ENCODE assay signal across 8 cellular contexts in genomic region chr20:44886276-44886671, GRCh38. TPM values are rescaled to one million over a fixed set of nuclear protein-coding genes. Genes with fewer than 3 reads are reported as not detected.
DNase-seq lines count a peak whose midpoint lies in the region; ATAC-seq lines count a peak whose summit lies in the region.

No MANE protein-coding gene starts in this region.

- POLR2A ChIA-PET in activated CD4-positive, alpha-beta memory T cell treated with anti-CD3 and anti-CD28 coated beads, Interleukin-2, amount 10 ng/mL, durations not matched to agents 7 days and 5 days (lab: Charles Lee): interaction anchor here (1.1 to 2.7 kb wide), 4 partner anchors 12 to 235 kb away, joined by 3 to 19 read pairs (median 6); partner anchors contain the start of gene ADA

- H3K36me3 Mint-ChIP-seq in activated CD4-positive, alpha-beta memory T cell treated with anti-CD3 and anti-CD28 coated beads, Interleukin-2, amount 10 ng/mL, durations not matched to agents 7 days and 5 days (ENCODE audit: low read depth): peaks cover 46% of the 10 kb centered on the region

- H3K4me3 Mint-ChIP-seq in activated CD4-positive, alpha-beta memory T cell treated with anti-CD3 and anti-CD28 coated beads, Interleukin-2, amount 10 ng/mL, durations not matched to agents 7 days and 5 days: peak overlapping the region; percentile 89
- H3K4me3 Mint-ChIP-seq in stimulated activated naive CD8-positive, alpha-beta T cell treated with anti-CD3 and anti-CD28 coated beads, Interleukin-15, amount 100 ng/mL, for 72 hours: peak overlapping the region; percentile 97 to 98

- DNase-seq in NCI-H2227 (lab: John Stamatoyannopoulos, UW; ENCODE audit: unreplicated experiment): peak; percentile 47
- no peak for DNase-seq in NCI-H2227 treated with DMSO at 0.1 percent for 48 hours (lab: John Stamatoyannopoulos, UW)
- no peak for DNase-seq in activated CD4-positive, alpha-beta memory T cell treated with anti-CD3 and anti-CD28 coated beads, Interleukin-2, amount 10 ng/mL, durations not matched to agents 7 days and 5 days
- DNase-seq in stimulated activated naive CD8-positive, alpha-beta T cell treated with anti-CD3 and anti-CD28 coated beads, Interleukin-15, amount 100 ng/mL, for 72 hours: no peak
- DNase-seq in posterior cingulate gyrus: no peak

- peak overlapping the region; percentile 90 for H3K27ac Mint-ChIP-seq in activated CD4-positive, alpha-beta memory T cell treated with anti-CD3 and anti-CD28 coated beads, Interleukin-2, amount 10 ng/mL, durations not matched to agents 7 days and 5 days
- H3K27ac Mint-ChIP-seq in stimulated activated naive CD8-positive, alpha-beta T cell treated with anti-CD3 and anti-CD28 coated beads, Interleukin-15, amount 100 ng/mL, for 72 hours: peak overlapping the region; percentile 97 to 98

- intact Hi-C loops in posterior cingulate gyrus (cut with DNase I): no loop called here

- no peaks in the 10 kb centered on the region for H3K9me3 Mint-ChIP-seq in activated CD4-positive, alpha-beta memory T cell treated with anti-CD3 and anti-CD28 coated beads, Interleukin-2, amount 10 ng/mL, durations not matched to agents 7 days and 5 days
- no peaks in the 10 kb centered on the region for H3K9me3 Mint-ChIP-seq in stimulated activated naive CD8-positive, alpha-beta T cell treated with anti-CD3 and anti-CD28 coated beads, Interleukin-15, amount 100 ng/mL, for 72 hours

- H3K4me1 Mint-ChIP-seq in activated CD4-positive, alpha-beta memory T cell treated with anti-CD3 and anti-CD28 coated beads, Interleukin-2, amount 10 ng/mL, durations not matched to agents 7 days and 5 days: peaks cover 52% of the 10 kb centered on the region
- H3K4me1 Mint-ChIP-seq in stimulated activated naive CD8-positive, alpha-beta T cell treated with anti-CD3 and anti-CD28 coated beads, Interleukin-15, amount 100 ng/mL, for 72 hours: peaks cover 70% of the 10 kb centered on the region

- CTCF ChIA-PET in activated CD4-positive, alpha-beta memory T cell treated with anti-CD3 and anti-CD28 coated beads, Interleukin-2, amount 10 ng/mL, durations not matched to agents 7 days and 5 days (lab: Charles Lee): no interaction called here

- ATAC-seq in stimulated activated naive CD8-positive, alpha-beta T cell treated with anti-CD3 and anti-CD28 coated beads, Interleukin-15, amount 100 ng/mL, for 72 hours: no peak
- ATAC-seq in GM18873 (IDR thresholded peaks at IDR 0.05; ENCODE audit: low FRiP score, unreplicated experiment) (no peak), HG02973 (IDR thresholded peaks at IDR 0.05; ENCODE audit: unreplicated experiment) (no peak)

- H3K4me3 ChIP-seq in iPS-11a (ENCODE audit: low read depth, low read length): peak overlapping the region; percentile 95

- H3K27me3 Mint-ChIP-seq in activated CD4-positive, alpha-beta memory T cell treated with anti-CD3 and anti-CD28 coated beads, Interleukin-2, amount 10 ng/mL, durations not matched to agents 7 days and 5 days: no peaks in the 10 kb centered on the region
- H3K27me3 Mint-ChIP-seq in stimulated activated naive CD8-positive, alpha-beta T cell treated with anti-CD3 and anti-CD28 coated beads, Interleukin-15, amount 100 ng/mL, for 72 hours: no peaks in the 10 kb centered on the region

RNA-seq across cellular contexts. Expression of gene YWHAB, which starts 0.8 kb away (rescaled TPM):
- 100 to 1,000 TPM; 277 to 279 TPM for total RNA-seq in activated CD4-positive, alpha-beta memory T cell treated with anti-CD3 and anti-CD28 coated beads, Interleukin-2, amount 10 ng/mL, durations not matched to agents 7 days and 5 days

RNA-seq across cellular contexts. Expression of gene PABPC1L, which starts 23.6 kb away (rescaled TPM):
- total RNA-seq in activated CD4-positive, alpha-beta memory T cell treated with anti-CD3 and anti-CD28 coated beads, Interleukin-2, amount 10 ng/mL, durations not matched to agents 7 days and 5 days: 10 to 100 TPM; 57.9 to 58.9 TPM
